ENCODE assay signal across 8 cellular contexts in genomic region chr11:44943118-44943517, GRCh38. TPM values are rescaled to one million over a fixed set of nuclear protein-coding genes. Genes with fewer than 3 reads are reported as not detected.
DNase-seq lines count a peak whose midpoint lies in the region; ATAC-seq, FAIRE-seq and TF ChIP-seq lines count a peak whose summit lies in the region.

No MANE protein-coding gene starts in this region.

- ATAC-seq in HG03342 (IDR thresholded peaks at IDR 0.05; ENCODE audit: unreplicated experiment), result peak; percentile 82

- DNase-seq in NCI-H2196 treated with DMSO at 0.1 percent for 48 hours (lab: John Stamatoyannopoulos, UW; ENCODE audit: unreplicated experiment) (peak; percentile 30), NCI-H2196 (lab: John Stamatoyannopoulos, UW; ENCODE audit: unreplicated experiment) (no peak), small intestine (peak; percentile 40), dorsolateral prefrontal cortex (no peak)
- peak; percentile 63 for DNase-seq in activated CD4-positive, alpha-beta T cell treated with anti-CD3 and anti-CD28 coated beads for 48 hours
- DNase-seq in effector CD4-positive, alpha-beta T cell, result no peak
- DNase-seq in activated CD8-positive, alpha-beta memory T cell treated with anti-CD3 and anti-CD28 coated beads for 24 hours, result no peak

- intact Hi-C loops in dorsolateral prefrontal cortex (cut with DNase I), result no loop called here

- H3K36me3 ChIP-seq in small intestine (ENCODE audit: control insufficient read depth in 2 of 2, insufficient read depth in 2 of 2, low read length in 2 of 2), result no peaks in the 10 kb centered on the region

- 17 to 38% (median 23%) methylated on average over 7 of the region's 7 CpGs for WGBS in small intestine, 3 donors

- no peak overlapping the region for H3K27ac ChIP-seq in small intestine (ENCODE audit: low read depth in 1 of 2, low read length in 1 of 2)
- H3K27ac ChIP-seq in dorsolateral prefrontal cortex, result peak overlapping the region in 7 of 59 donors; percentile 3 to 57 (median 30)

- no peak for FAIRE-seq in small intestine (lab: Jason Lieb, UNC)

- no peak for TF ChIP-seq CTCF in dorsolateral prefrontal cortex (IDR thresholded peaks at IDR 0.05 in 54 of 56, conservative IDR thresholded peaks at IDR 0.05 in 2 of 56; ENCODE audit: low read depth in 1 of 56, partially characterized antibody in 56 of 56)

- no peaks in the 10 kb centered on the region for H3K4me1 ChIP-seq in small intestine (ENCODE audit: control insufficient read depth in 2 of 2, insufficient read depth in 1 of 2, low read depth in 1 of 2, low read length in 1 of 2)

- no peaks in the 10 kb centered on the region for H3K9me3 ChIP-seq in small intestine (ENCODE audit: control insufficient read depth, low read depth)

- H3K4me3 ChIP-seq in small intestine (ENCODE audit: low read depth in 1 of 2, low read length in 2 of 2), result no peak overlapping the region
- H3K4me3 ChIP-seq in dorsolateral prefrontal cortex, result no peak overlapping the region

- H3K27me3 ChIP-seq in small intestine (ENCODE audit: control insufficient read depth in 2 of 2, insufficient read depth in 2 of 2, low read length in 2 of 2) (no peaks in the 10 kb centered on the region), dorsolateral prefrontal cortex (peaks cover 0 to 3% (median 0%) of the 10 kb centered on the region in 45 donors)

RNA-seq across cellular contexts. Expression of gene TP53I11, which starts 7.6 kb away (rescaled TPM):
- 100 to 1,000 TPM in 1 of 3 donors, 10 to 100 TPM in 1, 1 to 10 TPM in 1; 6.8 to 105 (median 11.2) TPM for polyA plus RNA-seq in small intestine
- total RNA-seq in dorsolateral prefrontal cortex, result 10 to 100 TPM in 119 of 120 experiments, 1 to 10 TPM in 1; 9.6 to 61.1 (median 25.7) TPM

Comparison
In these comparisons a context has a peak if more than half of its experiments do, and no peak if none do; other contexts are left out.
1. DNase-seq: peak in NCI-H2196 treated with DMSO at 0.1 percent for 48 hours (single experiment), activated CD4-positive, alpha-beta T cell treated with anti-CD3 and anti-CD28 coated beads for 48 hours (single experiment) and small intestine (single experiment); none in NCI-H2196 (single experiment), effector CD4-positive, alpha-beta T cell (single experiment), activated CD8-positive, alpha-beta memory T cell treated with anti-CD3 and anti-CD28 coated beads for 24 hours (single experiment) and dorsolateral prefrontal cortex (0 of 10).